Comparison of ENCODE assay signal across 8 cellular contexts in the genomic region with DNA sequence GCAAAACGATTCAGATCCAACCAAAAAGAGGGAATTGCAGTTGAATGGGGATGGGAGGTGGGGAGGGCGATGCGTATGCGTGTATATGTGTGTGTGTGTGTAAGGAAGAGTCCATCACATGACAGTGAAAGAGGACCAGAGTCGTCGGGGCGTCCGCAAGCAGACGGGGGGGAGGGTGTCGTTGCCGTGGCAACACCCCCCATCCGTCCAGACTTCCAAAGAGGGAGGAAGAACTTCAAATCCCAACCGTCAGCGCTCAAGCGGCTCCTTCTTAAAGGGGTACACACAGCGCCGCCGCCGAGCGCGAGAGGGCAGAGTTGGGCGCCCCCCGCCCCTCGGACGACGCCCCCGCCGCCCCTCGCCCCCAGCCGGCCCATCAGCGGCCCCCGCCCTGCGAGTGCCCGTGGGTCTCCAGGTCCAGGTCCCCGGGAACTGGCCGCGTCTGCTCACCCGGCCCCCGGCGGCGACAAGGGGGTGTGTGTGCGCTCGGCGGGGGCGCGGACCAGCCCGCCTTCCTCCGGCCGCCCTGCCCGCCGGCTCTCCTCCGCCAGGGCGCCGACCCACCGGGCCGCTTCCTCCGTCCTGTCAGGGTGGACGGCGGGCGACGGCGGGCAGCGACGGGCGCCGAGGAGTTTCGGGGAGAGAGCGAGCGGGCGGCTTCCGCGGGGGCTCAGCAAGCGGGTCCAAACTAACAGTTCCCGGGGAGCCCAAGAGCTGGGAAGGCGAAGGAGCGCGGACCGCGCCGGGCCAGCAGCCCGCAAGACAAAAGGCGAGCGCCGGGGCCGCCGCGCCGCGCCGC. TPM values are rescaled to one million over a fixed set of nuclear protein-coding genes. Genes with fewer than 3 reads are reported as not detected.
DNase-seq lines count a peak whose midpoint lies in the region; ATAC-seq lines count a peak whose summit lies in the region.

No MANE protein-coding gene starts in this region.

- H3K27me3 Mint-ChIP-seq in activated CD8-positive, alpha-beta memory T cell treated with anti-CD3 and anti-CD28 coated beads, Interleukin-2, amount 10 ng/mL, durations not matched to agents 7 days and 5 days: peaks cover 23% of the 10 kb centered on the region
- no peaks in the 10 kb centered on the region for H3K27me3 Mint-ChIP-seq in memory B cell

- peak; percentile 79 for DNase-seq in CD1c-positive myeloid dendritic cell (ENCODE audit: extremely low spot score)
- DNase-seq in NCI-H82 (lab: John Stamatoyannopoulos, UW): peak; percentile 90
- DNase-seq in activated CD8-positive, alpha-beta memory T cell treated with anti-CD3 and anti-CD28 coated beads, Interleukin-2, amount 10 ng/mL, durations not matched to agents 7 days and 5 days: peak; percentile 75
- peak; percentile 11 to 30 for DNase-seq in memory B cell (ENCODE audit: low spot score in 2 of 2)
- DNase-seq in stimulated activated CD8-positive, alpha-beta memory T cell treated with anti-CD3 and anti-CD28 coated beads, Interleukin-4, amount 100 ng/mL, for 48 hours: peak; percentile 59

- H3K9me3 Mint-ChIP-seq in activated CD8-positive, alpha-beta memory T cell treated with anti-CD3 and anti-CD28 coated beads, Interleukin-2, amount 10 ng/mL, durations not matched to agents 7 days and 5 days (ENCODE audit: low read depth): no peaks in the 10 kb centered on the region
- H3K9me3 Mint-ChIP-seq in memory B cell: no peaks in the 10 kb centered on the region

- H3K27ac Mint-ChIP-seq in activated CD8-positive, alpha-beta memory T cell treated with anti-CD3 and anti-CD28 coated beads, Interleukin-2, amount 10 ng/mL, durations not matched to agents 7 days and 5 days: peak overlapping the region; percentile 85
- H3K27ac Mint-ChIP-seq in memory B cell: peak overlapping the region; percentile 93

- peak overlapping the region; percentile 84 for H3K9ac ChIP-seq in endocrine pancreas (ENCODE audit: control insufficient read depth, insufficient read depth, low read length)

- H3K27me3 ChIP-seq in endocrine pancreas (ENCODE audit: control insufficient read depth, insufficient read depth, low read length): no peaks in the 10 kb centered on the region

- peak; percentile 16 for ATAC-seq in GM19452 (IDR thresholded peaks at IDR 0.05; ENCODE audit: unreplicated experiment)
- peak; percentile 15 for ATAC-seq in HG03571 (IDR thresholded peaks at IDR 0.05; ENCODE audit: unreplicated experiment)
- peak; percentile 4 for ATAC-seq in activated CD8-positive, alpha-beta memory T cell treated with anti-CD3 and anti-CD28 coated beads, Interleukin-2, amount 10 ng/mL, durations not matched to agents 7 days and 5 days
- no peak for ATAC-seq in memory B cell (ENCODE audit: low read depth)

- H3K36me3 Mint-ChIP-seq in activated CD8-positive, alpha-beta memory T cell treated with anti-CD3 and anti-CD28 coated beads, Interleukin-2, amount 10 ng/mL, durations not matched to agents 7 days and 5 days: peaks cover 3% of the 10 kb centered on the region
- no peaks in the 10 kb centered on the region for H3K36me3 Mint-ChIP-seq in memory B cell

- peaks cover 18% of the 10 kb centered on the region for H3K4me1 Mint-ChIP-seq in activated CD8-positive, alpha-beta memory T cell treated with anti-CD3 and anti-CD28 coated beads, Interleukin-2, amount 10 ng/mL, durations not matched to agents 7 days and 5 days
- peaks cover 22% of the 10 kb centered on the region for H3K4me1 Mint-ChIP-seq in memory B cell

- peaks cover 4% of the 10 kb centered on the region for H3K4me1 ChIP-seq in endocrine pancreas (ENCODE audit: control insufficient read depth, insufficient read depth, low read length)

- peak overlapping the region; percentile 92 for H3K4me3 Mint-ChIP-seq in activated CD8-positive, alpha-beta memory T cell treated with anti-CD3 and anti-CD28 coated beads, Interleukin-2, amount 10 ng/mL, durations not matched to agents 7 days and 5 days
- H3K4me3 Mint-ChIP-seq in memory B cell: peak overlapping the region; percentile 84

- H3K4me3 ChIP-seq in endocrine pancreas (ENCODE audit: control insufficient read depth, insufficient read depth, low read length): peak overlapping the region; percentile 92

- no peaks in the 10 kb centered on the region for H3K9me3 ChIP-seq in endocrine pancreas (ENCODE audit: control insufficient read depth, low read length)

- no peaks in the 10 kb centered on the region for H3K36me3 ChIP-seq in endocrine pancreas (ENCODE audit: control insufficient read depth, insufficient read depth, low read length)

- CTCF ChIA-PET in activated CD8-positive, alpha-beta memory T cell treated with anti-CD3 and anti-CD28 coated beads, Interleukin-2, amount 10 ng/mL, durations not matched to agents 7 days and 5 days (lab: Charles Lee): no interaction called here

RNA-seq across cellular contexts. Expression of a gene that starts 0.7 kb away (rescaled TPM):
- 10 to 100 TPM; 13.8 to 20.9 TPM for total RNA-seq in activated CD8-positive, alpha-beta memory T cell treated with anti-CD3 and anti-CD28 coated beads, Interleukin-2, amount 10 ng/mL, durations not matched to agents 7 days and 5 days

Comparison
In these comparisons a context has a peak if more than half of its experiments do, and no peak if none do; other contexts are left out.
1. DNase-seq: peak in every context shown above with its lines; median percentile 90 in NCI-H82; 79 in CD1c-positive myeloid dendritic cell; 75 in activated CD8-positive, alpha-beta memory T cell treated with anti-CD3 and anti-CD28 coated beads, Interleukin-2, amount 10 ng/mL, durations not matched to agents 7 days and 5 days; 59 in stimulated activated CD8-positive, alpha-beta memory T cell treated with anti-CD3 and anti-CD28 coated beads, Interleukin-4, amount 100 ng/mL, for 48 hours; 20 in memory B cell.